14 cellular contexts compared by ENCODE assay signal in genomic region chr2:168278424-168278888, GRCh38. TPM values are rescaled to one million over a fixed set of nuclear protein-coding genes. Genes with fewer than 3 reads are reported as not detected.
A peak's percentile ranks its signal among the peaks of the same experiment; 100 is the strongest.
DNase-seq lines count a peak whose midpoint lies in the region; ATAC-seq, FAIRE-seq and TF ChIP-seq lines count a peak whose summit lies in the region.
"Had no signal": no experiment of that assay in that cellular context is flagged by ENCODE, and none has a peak within 500 bp of the region (broad histone marks: within the 10 kb centered on the region; RNA-seq: fewer than 3 reads in every experiment).

No MANE protein-coding gene starts in this region.

- no peak overlapping the region for H3K27ac Mint-ChIP-seq in GM23338
- H3K27ac Mint-ChIP-seq: activated T-cell treated with anti-CD3 and anti-CD28 coated beads, Interleukin-2, amount 50 U/mL, for 72 hours had no signal

- no peak for ATAC-seq in GM23338
- ATAC-seq: activated T-cell treated with anti-CD3 and anti-CD28 coated beads, Interleukin-2, amount 50 U/mL, for 72 hours had no signal

- no peak overlapping the region for H3K18ac ChIP-seq in trophoblast cell (ENCODE audit: low read length)

- H3K4me1 ChIP-seq in trophoblast cell (ENCODE audit: control insufficient read depth in 1 of 2, insufficient read depth in 2 of 2, low read length in 2 of 2) (no peaks in the 10 kb centered on the region), GM23338 (ENCODE audit: insufficient read depth) (no peaks in the 10 kb centered on the region)

- H3K27me3 Mint-ChIP-seq in GM23338 (ENCODE audit: insufficient read depth, low read depth, poor library complexity), result no peaks in the 10 kb centered on the region

- H3K36me3 ChIP-seq in bronchial epithelial cell (ENCODE audit: control insufficient read depth, insufficient read depth, low read length) (no peaks in the 10 kb centered on the region), trophoblast cell (ENCODE audit: control insufficient read depth in 1 of 2, insufficient read depth in 2 of 2, low read length in 2 of 2) (no peaks in the 10 kb centered on the region), GM23338 (ENCODE audit: insufficient read depth) (no peaks in the 10 kb centered on the region)

- DNase-seq in ELR (ENCODE audit: low read depth) (peak; percentile 64), NCI-H146 treated with DMSO at 0.1 percent for 48 hours (lab: John Stamatoyannopoulos, UW; ENCODE audit: unreplicated experiment) (peak; percentile 28), bronchial epithelial cell (ENCODE audit: low read depth) (peak; percentile 33), trophoblast cell (peak; percentile 64 to 72), NCI-H2029 treated with DMSO at 0.1 percent for 48 hours (lab: John Stamatoyannopoulos, UW) (no peak), germinal center (ENCODE audit: low spot score) (no peak), GM23338 (ENCODE audit: low spot score) (no peak)
- no peak for DNase-seq in activated effector memory CD4-positive, alpha-beta T cell treated with Interleukin-2 at 50 U/mL for 16 hours
- DNase-seq: activated T-cell treated with anti-CD3 and anti-CD28 coated beads, Interleukin-2, amount 50 U/mL, for 72 hours; NCI-H2171; stimulated activated CD4-positive, alpha-beta T cell treated with anti-CD3 and anti-CD28 coated beads, Interleukin-2, amount 100 ng/mL, for 24 hours; T-helper 9 cell had no signal

- no peak overlapping the region for H4K91ac ChIP-seq in trophoblast cell (ENCODE audit: low read depth, low read length)

- H3K4ac ChIP-seq in trophoblast cell (ENCODE audit: low read depth, low read length), result no peak overlapping the region

- no peak overlapping the region for H3K27ac ChIP-seq in trophoblast cell (ENCODE audit: low read depth, low read length)
- H3K27ac ChIP-seq in GM23338 (ENCODE audit: low read depth), result no peak overlapping the region
- H3K27ac ChIP-seq: HL-60 had no signal

- no peaks in the 10 kb centered on the region for H3K79me1 ChIP-seq in trophoblast cell (ENCODE audit: low read length)

- no peak overlapping the region for H4K8ac ChIP-seq in trophoblast cell (ENCODE audit: low read depth, low read length)

- TF ChIP-seq CTCF in bronchial epithelial cell (IDR thresholded peaks at IDR 0.05; ENCODE audit: insufficient read depth, low read length, severe bottlenecking), result no peak
- TF ChIP-seq CTCF in GM23338 (conservative IDR thresholded peaks at IDR 0.05; ENCODE audit: low read depth in 2 of 2), result no peak

- no peak for FAIRE-seq in bronchial epithelial cell (lab: Jason Lieb, UNC)
- FAIRE-seq: colon had no signal

- H3K9me3 Mint-ChIP-seq in GM23338, result no peaks in the 10 kb centered on the region
- H3K9me3 Mint-ChIP-seq: activated T-cell treated with anti-CD3 and anti-CD28 coated beads, Interleukin-2, amount 50 U/mL, for 72 hours had no signal

- no peak overlapping the region for H3K9ac ChIP-seq in trophoblast cell (ENCODE audit: low read length)

- no peak overlapping the region for H2AK5ac ChIP-seq in trophoblast cell (ENCODE audit: low read length)

- no peaks in the 10 kb centered on the region for H3K4me1 Mint-ChIP-seq in GM23338

- H3K9me3 ChIP-seq in trophoblast cell (ENCODE audit: insufficient read depth, low read depth, low read length), result no peaks in the 10 kb centered on the region

- H3K36me3 Mint-ChIP-seq in GM23338 (ENCODE audit: low read depth), result no peaks in the 10 kb centered on the region

- H4K12ac ChIP-seq in trophoblast cell (ENCODE audit: low read depth, low read length), result no peak overlapping the region

- H3K4me3 ChIP-seq in bronchial epithelial cell (ENCODE audit: low read depth, low read length), result no peak overlapping the region
- no peak overlapping the region for H3K4me3 ChIP-seq in trophoblast cell (ENCODE audit: low read depth, low read length)
- no peak overlapping the region for H3K4me3 ChIP-seq in GM23338

- H3K4me2 ChIP-seq in trophoblast cell (ENCODE audit: low read length) (no peak overlapping the region), GM23338 (no peak overlapping the region)

- no CpG with 5 or more reads among the region's 5 CpGs for WGBS in trophoblast cell (ENCODE audit: extremely low coverage, insufficient coverage, insufficient read length)

- no peaks in the 10 kb centered on the region for H3F3A ChIP-seq in GM23338 (replicated peaks; ENCODE audit: low read depth)

- H3K4me3 Mint-ChIP-seq in GM23338, result no peak overlapping the region
- H3K4me3 Mint-ChIP-seq: activated T-cell treated with anti-CD3 and anti-CD28 coated beads, Interleukin-2, amount 50 U/mL, for 72 hours had no signal

- no peak overlapping the region for H2AFZ ChIP-seq in trophoblast cell (ENCODE audit: insufficient read depth, low read length, poor library complexity)
- H2AFZ ChIP-seq in GM23338, result no peak overlapping the region

- H4K20me1 ChIP-seq in GM23338 (replicated peaks; ENCODE audit: insufficient read depth), result no peaks in the 10 kb centered on the region

- H3K27me3 ChIP-seq in bronchial epithelial cell (ENCODE audit: control insufficient read depth, insufficient read depth, low read length) (no peaks in the 10 kb centered on the region), trophoblast cell (ENCODE audit: insufficient read depth, low read length) (no peaks in the 10 kb centered on the region), GM23338 (ENCODE audit: insufficient read depth) (no peaks in the 10 kb centered on the region)

- no peak overlapping the region for H2BK5ac ChIP-seq in trophoblast cell (ENCODE audit: low read depth, low read length, poor library complexity)

- H3K23ac ChIP-seq in trophoblast cell (ENCODE audit: low read length), result no peak overlapping the region

- H2BK120ac ChIP-seq in trophoblast cell (ENCODE audit: insufficient read depth, low read length, poor library complexity), result no peak overlapping the region

- H3K14ac ChIP-seq in trophoblast cell (ENCODE audit: low read length), result no peak overlapping the region

- H2BK12ac ChIP-seq in trophoblast cell (ENCODE audit: low read length), result no peak overlapping the region

- H3K79me2 ChIP-seq in trophoblast cell (ENCODE audit: control insufficient read depth, insufficient read depth, low read length, poor library complexity) (no peaks in the 10 kb centered on the region), GM23338 (replicated peaks; ENCODE audit: insufficient read depth) (no peaks in the 10 kb centered on the region)

- no peaks in the 10 kb centered on the region for H3K9me2 ChIP-seq in GM23338 (ENCODE audit: insufficient read depth)

TF ChIP-seq in GM23338, 12 proteins besides CTCF, POLR2A, EP300 and RAD21 (continues in another document):
- TF ChIP-seq STAT1 (IDR thresholded peaks at IDR 0.05; ENCODE audit: unreplicated experiment), result no peak
- TF ChIP-seq ZNF331 (CRISPR knock-in tag; IDR thresholded peaks at IDR 0.05; ENCODE audit: low read depth), result no peak
- no peak for TF ChIP-seq EZH2phosphoT487 (IDR thresholded peaks at IDR 0.05; ENCODE audit: unreplicated experiment)
- no peak for TF ChIP-seq CREB1 (CRISPR knock-in tag; IDR thresholded peaks at IDR 0.05; ENCODE audit: low read depth)
- no peak for TF ChIP-seq REST (IDR thresholded peaks at IDR 0.05; ENCODE audit: unreplicated experiment)
- TF ChIP-seq POLR2AphosphoS5 (IDR thresholded peaks at IDR 0.05; ENCODE audit: low read depth), result no peak
- TF ChIP-seq NANOG (IDR thresholded peaks at IDR 0.05; ENCODE audit: borderline replicate concordance), result no peak

RNA-seq across cellular contexts. Expression of gene STK39, which starts 31.1 kb away (rescaled TPM):
- 15.4 and 20.3 TPM in 2 replicates for total RNA-seq in bronchial epithelial cell
- polyA plus RNA-seq in trophoblast cell (2013), result 4.8 and 4.9 TPM in 2 replicates
- 14.2 and 16.9 TPM in 2 replicates for total RNA-seq in GM23338 (2014; rRNA removed; shearing (Covaris generic))
- polyA plus RNA-seq in GM23338 (2016; fragmentation: Nextera tagmentation; extraction: Ambion mirVana), result 9.5 and 10.0 TPM in 2 replicates

Comparison
In these comparisons a context has a peak if more than half of its experiments do, and no peak if none do; other contexts are left out.
1. DNase-seq: peak in ELR (single experiment), NCI-H146 treated with DMSO at 0.1 percent for 48 hours (single experiment), bronchial epithelial cell (single experiment) and trophoblast cell (2 of 2); none in activated effector memory CD4-positive, alpha-beta T cell treated with Interleukin-2 at 50 U/mL for 16 hours (single experiment), NCI-H2029 treated with DMSO at 0.1 percent for 48 hours (single experiment), germinal center (single experiment) and GM23338 (single experiment).